8 cellular contexts compared by ENCODE assay signal in genomic region chrX:24093746-24094145, GRCh38.
"Had no signal": no experiment of that assay in that cellular context is flagged by ENCODE, and none has a peak within 500 bp of the region (broad histone marks: within the 10 kb centered on the region; RNA-seq: fewer than 3 reads in every experiment).

No MANE protein-coding gene starts in this region.

- H3K4me3 ChIP-seq: K562 had no signal

- H3K27me3 Mint-ChIP-seq: IgD-negative memory B cell had no signal

- H3K9me3 Mint-ChIP-seq: IgD-negative memory B cell had no signal

- DNase-seq: IMR-90, KBM-7, KG1 had no signal

- H3K27ac ChIP-seq: HL-60, KMS-11 had no signal

- H3K27ac Mint-ChIP-seq: IgD-negative memory B cell had no signal

- H3K4me3 Mint-ChIP-seq: IgD-negative memory B cell had no signal

- H3K4me1 Mint-ChIP-seq: IgD-negative memory B cell had no signal

- ATAC-seq: HepG2 had no signal

- H3K9ac ChIP-seq: KMS-11 had no signal

- H3K36me3 Mint-ChIP-seq: IgD-negative memory B cell had no signal

- H3K4me2 ChIP-seq: KMS-11 had no signal
